In the genomic region with DNA sequence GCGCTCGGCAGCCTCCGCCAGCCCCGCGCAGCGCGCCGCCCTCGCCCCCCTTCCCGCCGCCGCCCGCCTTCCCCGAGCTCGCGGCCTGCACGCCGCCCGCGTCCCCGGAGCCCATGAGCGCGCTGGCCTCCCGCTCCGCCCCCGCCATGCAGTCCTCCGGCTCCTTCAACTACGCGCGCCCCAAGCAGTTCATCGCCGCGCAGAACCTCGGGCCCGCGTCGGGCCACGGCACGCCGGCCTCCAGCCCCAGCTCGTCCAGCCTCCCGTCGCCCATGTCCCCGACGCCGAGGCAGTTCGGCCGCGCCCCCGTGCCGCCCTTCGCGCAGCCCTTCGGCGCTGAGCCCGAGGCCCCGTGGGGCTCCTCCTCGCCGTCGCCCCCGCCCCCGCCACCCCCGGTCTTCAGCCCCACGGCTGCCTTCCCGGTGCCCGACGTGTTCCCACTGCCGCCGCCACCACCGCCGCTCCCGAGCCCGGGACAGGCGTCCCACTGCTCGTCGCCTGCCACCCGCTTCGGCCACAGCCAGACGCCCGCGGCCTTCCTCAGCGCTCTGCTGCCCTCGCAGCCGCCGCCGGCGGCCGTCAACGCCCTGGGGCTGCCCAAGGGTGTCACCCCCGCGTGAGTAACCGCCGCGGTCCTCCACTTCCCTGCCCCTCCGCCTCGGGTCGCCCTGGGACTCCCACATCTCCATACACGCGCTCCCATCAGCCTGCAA, we compare ENCODE assay signal across 10 cellular contexts.
DNase-seq lines count a peak whose midpoint lies in the region; ATAC-seq and TF ChIP-seq lines count a peak whose summit lies in the region.
"Had no signal": no experiment of that assay in that cellular context is flagged by ENCODE, and none has a peak within 500 bp of the region (broad histone marks: within the 10 kb centered on the region; RNA-seq: fewer than 3 reads in every experiment).

No MANE protein-coding gene starts in this region.

- no peaks in the 10 kb centered on the region for H3K79me2 ChIP-seq in SU-DHL-6 (ENCODE audit: insufficient read depth, low read length)

- peaks cover 19 to 33% (median 28%) of the 10 kb centered on the region in 3 donors for H3K27me3 Mint-ChIP-seq in naive B cell

- H3K4me3 Mint-ChIP-seq in naive B cell, result peak overlapping the region; percentile 69 to 95 (median 88)

- H3K36me3 Mint-ChIP-seq in naive B cell, result peaks cover 0 to 6% of the 10 kb centered on the region in 2 donors

- H3K9me3 Mint-ChIP-seq in naive B cell, result no peaks in the 10 kb centered on the region

- H3K4me1 Mint-ChIP-seq in naive B cell, result peaks cover 20 to 33% (median 28%) of the 10 kb centered on the region in 3 donors

- peak overlapping the region; percentile 11 for H3K4me2 ChIP-seq in SU-DHL-6 (ENCODE audit: low read depth, low read length, poor library complexity, severe bottlenecking)

- DNase-seq in activated gamma-delta T cell (lab: John Stamatoyannopoulos, UW), result peak; percentile 19
- DNase-seq in activated gamma-delta T cell treated with Interleukin-2 at 50 U/mL for 16 hours, result no peak
- DNase-seq in naive B cell, result peak; percentile 22
- no peak for DNase-seq in uterus
- no peak for DNase-seq in kidney glomerular epithelial cell (lab: John Stamatoyannopoulos, UW)

- no peak overlapping the region for H3K27ac ChIP-seq in SU-DHL-6 (ENCODE audit: low read depth, low read length)
- peak overlapping the region; percentile 82 to 86 for H3K27ac ChIP-seq in uterus
- H3K27ac ChIP-seq: C4-2B, SK-N-MC had no signal

- H3K9me3 ChIP-seq in SU-DHL-6 (ENCODE audit: insufficient read depth, low read length) (no peaks in the 10 kb centered on the region), endocrine pancreas (ENCODE audit: control insufficient read depth, low read length) (no peaks in the 10 kb centered on the region), uterus (no peaks in the 10 kb centered on the region)

- TF ChIP-seq CTCF in SU-DHL-6 (IDR thresholded peaks at IDR 0.05; ENCODE audit: insufficient read depth, low read length, poor library complexity, severe bottlenecking) (no peak), uterus (IDR thresholded peaks at IDR 0.05) (no peak)

- H3K27me3 ChIP-seq in SU-DHL-6 (ENCODE audit: low read length) (no peaks in the 10 kb centered on the region), endocrine pancreas (ENCODE audit: control insufficient read depth, insufficient read depth, low read length) (no peaks in the 10 kb centered on the region), uterus (no peaks in the 10 kb centered on the region)

- intact Hi-C loops in uterus (cut with DNase I; ENCODE audit: low total_unique reads), result no loop called here

- H3F3A ChIP-seq in SU-DHL-6 (ENCODE audit: insufficient read depth), result no peaks in the 10 kb centered on the region

- no peaks in the 10 kb centered on the region for H4K20me1 ChIP-seq in SU-DHL-6 (ENCODE audit: low read depth, low read length)

- no peak overlapping the region for H2AFZ ChIP-seq in SU-DHL-6 (ENCODE audit: low read depth, low read length, severe bottlenecking)

- ATAC-seq in naive B cell (ENCODE audit: low read depth in 2 of 2) (peak; percentile 35 to 38), HG03108 (IDR thresholded peaks at IDR 0.05; ENCODE audit: unreplicated experiment) (no peak)

- no peaks in the 10 kb centered on the region for H3K9me2 ChIP-seq in SU-DHL-6 (replicated peaks; ENCODE audit: insufficient read depth, low read length)

- no peak for TF ChIP-seq POLR2A in uterus (IDR thresholded peaks at IDR 0.05)

- peak overlapping the region in 3 of 6 donors; percentile 9 to 70 (median 56) for H3K27ac Mint-ChIP-seq in naive B cell

- H3K36me3 ChIP-seq in SU-DHL-6 (ENCODE audit: low read length) (no peaks in the 10 kb centered on the region), endocrine pancreas (ENCODE audit: control insufficient read depth, insufficient read depth, low read length) (peaks cover 7% of the 10 kb centered on the region), uterus (no peaks in the 10 kb centered on the region)

- no peak overlapping the region for H3K9ac ChIP-seq in SU-DHL-6 (ENCODE audit: low read length)
- no peak overlapping the region for H3K9ac ChIP-seq in endocrine pancreas (ENCODE audit: control insufficient read depth, insufficient read depth, low read length)

- H3K4me3 ChIP-seq in SU-DHL-6 (ENCODE audit: insufficient read depth, low read length, poor library complexity, severe bottlenecking) (no peak overlapping the region), endocrine pancreas (ENCODE audit: control insufficient read depth, insufficient read depth, low read length) (peak overlapping the region; percentile 57), uterus (peak overlapping the region in 1 of 2 donors; percentile 34)
- H3K4me3 ChIP-seq: SK-N-MC had no signal

- H3K4me1 ChIP-seq in endocrine pancreas (ENCODE audit: control insufficient read depth, insufficient read depth, low read length) (peaks cover 15% of the 10 kb centered on the region), uterus (peaks cover 10 to 12% of the 10 kb centered on the region in 2 donors)

Comparison
In these comparisons a context has a peak if more than half of its experiments do, and no peak if none do; other contexts are left out.
1. DNase-seq: peak in activated gamma-delta T cell (single experiment) and naive B cell (single experiment); none in activated gamma-delta T cell treated with Interleukin-2 at 50 U/mL for 16 hours (single experiment), uterus (0 of 2) and kidney glomerular epithelial cell (single experiment).